Comparison of ENCODE assay signal across 15 cellular contexts in the genomic region with DNA sequence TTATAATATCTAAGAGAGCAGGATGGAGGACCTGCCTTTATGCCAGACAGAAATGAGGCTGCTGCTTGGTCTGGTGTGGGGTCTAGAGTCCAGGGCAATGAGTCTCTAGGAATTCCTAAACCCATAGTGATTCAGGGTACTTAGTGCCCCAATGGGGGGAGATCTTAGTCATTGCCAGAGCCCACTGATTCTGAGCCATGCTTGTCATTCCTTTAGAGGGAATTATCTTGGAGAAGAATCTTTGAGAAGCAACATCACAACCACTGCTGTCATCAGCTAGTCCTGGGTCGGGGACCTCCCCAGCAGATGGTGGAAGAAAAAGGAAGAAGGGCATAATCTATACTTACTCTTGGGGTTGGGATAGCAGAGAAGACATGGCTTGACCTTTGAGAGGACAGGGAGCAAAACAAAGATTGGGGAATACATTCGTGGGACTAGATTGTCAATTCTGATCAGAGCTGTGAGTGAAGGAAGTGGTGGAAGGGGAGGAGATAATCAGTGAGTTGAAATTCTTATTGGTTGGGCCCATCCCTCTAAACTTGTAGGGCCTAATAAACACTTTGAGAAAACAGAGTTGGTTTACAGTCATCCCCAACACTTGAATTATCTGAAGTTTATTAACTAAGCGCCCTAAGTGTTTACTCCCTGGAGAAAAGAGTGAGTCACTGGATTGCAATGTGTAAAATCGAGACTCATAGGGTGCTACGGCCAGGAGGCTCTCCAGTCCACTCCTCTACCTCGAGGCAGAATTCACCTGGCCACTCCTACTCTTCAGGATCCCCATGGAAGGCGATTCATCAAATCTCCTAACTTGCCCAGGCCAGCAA. TPM values are rescaled to one million over a fixed set of nuclear protein-coding genes. Genes with fewer than 3 reads are reported as not detected.
DNase-seq lines count a peak whose midpoint lies in the region; ATAC-seq and TF ChIP-seq lines count a peak whose summit lies in the region.
"Had no signal": no experiment of that assay in that cellular context is flagged by ENCODE, and none has a peak within 500 bp of the region (broad histone marks: within the 10 kb centered on the region; RNA-seq: fewer than 3 reads in every experiment).

No MANE protein-coding gene starts in this region.

- TF ChIP-seq CTCF in MCF 10A (IDR thresholded peaks at IDR 0.05; ENCODE audit: unreplicated experiment) (no peak), breast epithelium (IDR thresholded peaks at IDR 0.05) (no peak), sigmoid colon (IDR thresholded peaks at IDR 0.05) (no peak)

- DNase-seq in MCF 10A (ENCODE audit: unreplicated experiment), result peak; percentile 61
- DNase-seq in breast epithelium (ENCODE audit: low spot score in 2 of 2), result no peak
- no peak for DNase-seq in aorta
- no peak for DNase-seq in sigmoid colon
- DNase-seq: 8988T; activated CD8-positive, alpha-beta T cell treated with anti-CD3 and anti-CD28 coated beads, Interleukin-2, amount 10 ng/mL, durations not matched to agents 7 days and 5 days; activated naive CD4-positive, alpha-beta T cell treated with anti-CD3 and anti-CD28 coated beads for 36 hours; cerebellar nuclear complex; kidney; NCI-H2227 treated with DMSO at 0.1 percent for 48 hours; T-helper 9 cell had no signal

- ATAC-seq in aorta (ENCODE audit: low FRiP score), result peak; percentile 7
- ATAC-seq in GM21381 (IDR thresholded peaks at IDR 0.05; ENCODE audit: unreplicated experiment), result no peak
- ATAC-seq: activated CD8-positive, alpha-beta T cell treated with anti-CD3 and anti-CD28 coated beads, Interleukin-2, amount 10 ng/mL, durations not matched to agents 7 days and 5 days; natural killer cell treated with Interleukin-12 subunit alpha and Interleukin-12 subunit beta and Interleukin-15 and Interleukin-18, amount 100 ng/mL, for 72 hours had no signal

- no peaks in the 10 kb centered on the region for H3K27me3 ChIP-seq in breast epithelium
- H3K27me3 ChIP-seq in esophagus (ENCODE audit: control insufficient read depth in 1 of 2, insufficient read depth in 2 of 2, low read length in 2 of 2), result no peaks in the 10 kb centered on the region
- no peaks in the 10 kb centered on the region for H3K27me3 ChIP-seq in aorta (ENCODE audit: control insufficient read depth in 1 of 2, insufficient read depth in 2 of 2, low read length in 1 of 2)
- H3K27me3 ChIP-seq in sigmoid colon, result no peaks in the 10 kb centered on the region

- no peaks in the 10 kb centered on the region for H3K36me3 Mint-ChIP-seq in MCF 10A (ENCODE audit: insufficient read depth, unreplicated experiment)
- H3K36me3 Mint-ChIP-seq: natural killer cell treated with Interleukin-12 subunit alpha and Interleukin-12 subunit beta and Interleukin-15 and Interleukin-18, amount 100 ng/mL, for 72 hours had no signal

- H3K36me3 ChIP-seq in breast epithelium (no peaks in the 10 kb centered on the region), esophagus (ENCODE audit: control insufficient read depth in 2 of 2, insufficient read depth in 2 of 2, low read length in 1 of 2) (no peaks in the 10 kb centered on the region), aorta (ENCODE audit: control insufficient read depth in 1 of 2, insufficient read depth in 2 of 2, low read length in 1 of 2) (no peaks in the 10 kb centered on the region), sigmoid colon (no peaks in the 10 kb centered on the region)
- H3K36me3 ChIP-seq: thoracic aorta had no signal

- TF ChIP-seq POLR2A in breast epithelium (IDR thresholded peaks at IDR 0.05) (no peak), sigmoid colon (IDR thresholded peaks at IDR 0.05) (no peak)

- no peak overlapping the region for H3K4me3 Mint-ChIP-seq in MCF 10A (ENCODE audit: unreplicated experiment)
- H3K4me3 Mint-ChIP-seq: activated CD8-positive, alpha-beta T cell treated with anti-CD3 and anti-CD28 coated beads, Interleukin-2, amount 10 ng/mL, durations not matched to agents 7 days and 5 days; activated naive CD4-positive, alpha-beta T cell treated with anti-CD3 and anti-CD28 coated beads for 36 hours; natural killer cell treated with Interleukin-12 subunit alpha and Interleukin-12 subunit beta and Interleukin-15 and Interleukin-18, amount 100 ng/mL, for 72 hours had no signal

- H3K4me1 Mint-ChIP-seq in MCF 10A (ENCODE audit: insufficient read depth, unreplicated experiment), result peaks cover 27% of the 10 kb centered on the region

- WGBS in esophagus, 2 donors, result 45 to 48% methylated on average over 7 of the region's 7 CpGs
- 58 to 59% methylated on average over 7 of the region's 7 CpGs for WGBS in aorta, 2 donors
- WGBS in sigmoid colon, 2 donors, result 46 to 62% methylated on average over 7 of the region's 7 CpGs

- intact Hi-C loops in MCF 10A (cut with micrococcal nuclease) (no loop called here), breast epithelium (cut with DNase I; ENCODE audit: low total_unique reads) (loop anchor here (10.0 kb wide), 1 partner anchor 46 kb away; the partner anchor contains the start of gene KRT78), aorta (cut with DNase I) (no loop called here), sigmoid colon (cut with DNase I) (no loop called here)

- no TSS peak for BruUV-seq in MCF 10A (replicated peaks; lab: Mats Ljungman, UMichigan)

- H3K4me3 ChIP-seq in breast epithelium, result no peak overlapping the region
- H3K4me3 ChIP-seq in esophagus (ENCODE audit: low read depth in 1 of 2, low read length in 2 of 2), result no peak overlapping the region
- no peak overlapping the region for H3K4me3 ChIP-seq in aorta (ENCODE audit: low read length in 2 of 2)
- H3K4me3 ChIP-seq in sigmoid colon, result no peak overlapping the region
- H3K4me3 ChIP-seq: thoracic aorta had no signal

- no peaks in the 10 kb centered on the region for H3K9me3 Mint-ChIP-seq in MCF 10A (ENCODE audit: unreplicated experiment)
- H3K9me3 Mint-ChIP-seq: activated naive CD4-positive, alpha-beta T cell treated with anti-CD3 and anti-CD28 coated beads for 36 hours; natural killer cell treated with Interleukin-12 subunit alpha and Interleukin-12 subunit beta and Interleukin-15 and Interleukin-18, amount 100 ng/mL, for 72 hours had no signal

- H3K27ac ChIP-seq in breast epithelium (no peak overlapping the region), esophagus (ENCODE audit: low read depth in 2 of 2, low read length in 1 of 2) (peak overlapping the region; percentile 12 to 50), aorta (ENCODE audit: low read depth in 1 of 2, low read length in 2 of 2) (no peak overlapping the region), sigmoid colon (no peak overlapping the region)
- H3K27ac ChIP-seq: thoracic aorta had no signal

- POLR2A ChIA-PET in MCF 10A (lab: Yijun Ruan, JAX), result interaction anchor here (0.5 to 1.0 kb wide), 2 partner anchors 11 to 71 kb away, joined by 3 to 4 read pairs; no protein-coding TSS in a partner anchor

- H3K4me1 ChIP-seq in breast epithelium, result no peaks in the 10 kb centered on the region
- peaks cover 0 to 3% of the 10 kb centered on the region in 2 donors for H3K4me1 ChIP-seq in esophagus (ENCODE audit: control insufficient read depth in 2 of 2, insufficient read depth in 2 of 2, low read length in 1 of 2)
- no peaks in the 10 kb centered on the region for H3K4me1 ChIP-seq in aorta (ENCODE audit: control insufficient read depth in 1 of 2, insufficient read depth in 2 of 2, low read length in 2 of 2)
- no peaks in the 10 kb centered on the region for H3K4me1 ChIP-seq in sigmoid colon

- TF ChIP-seq EP300 in sigmoid colon (IDR thresholded peaks at IDR 0.05), result no peak

- H3K9me3 ChIP-seq in breast epithelium, result no peaks in the 10 kb centered on the region
- H3K9me3 ChIP-seq in esophagus (ENCODE audit: control insufficient read depth in 2 of 2, insufficient read depth in 1 of 2, low read depth in 1 of 2, low read length in 1 of 2), result no peaks in the 10 kb centered on the region
- H3K9me3 ChIP-seq in aorta (ENCODE audit: control insufficient read depth, low read length), result no peaks in the 10 kb centered on the region
- H3K9me3 ChIP-seq in sigmoid colon, result no peaks in the 10 kb centered on the region
- H3K9me3 ChIP-seq: thoracic aorta had no signal

- H3K27me3 Mint-ChIP-seq in MCF 10A (ENCODE audit: insufficient read depth, unreplicated experiment), result peaks cover 13% of the 10 kb centered on the region

- peak overlapping the region; percentile 7 for H3K27ac Mint-ChIP-seq in MCF 10A (ENCODE audit: low read depth, unreplicated experiment)
- H3K27ac Mint-ChIP-seq: activated CD8-positive, alpha-beta T cell treated with anti-CD3 and anti-CD28 coated beads, Interleukin-2, amount 10 ng/mL, durations not matched to agents 7 days and 5 days; activated naive CD4-positive, alpha-beta T cell treated with anti-CD3 and anti-CD28 coated beads for 36 hours; natural killer cell treated with Interleukin-12 subunit alpha and Interleukin-12 subunit beta and Interleukin-15 and Interleukin-18, amount 100 ng/mL, for 72 hours had no signal

- CTCF ChIA-PET in MCF 10A (lab: Yijun Ruan, JAX), result no interaction called here

RNA-seq across cellular contexts. Expression of gene KRT3, which starts 3.0 kb away (rescaled TPM):
- total RNA-seq in MCF 10A (2022) (not detected in 2 replicates), breast epithelium (not detected), aorta (not detected), sigmoid colon (not detected)
- polyA plus RNA-seq in esophagus (1 to 10 TPM; 1.9 to 2.4 TPM), aorta (not detected), sigmoid colon (not detected)
- total RNA-seq: activated CD8-positive, alpha-beta T cell treated with anti-CD3 and anti-CD28 coated beads, Interleukin-2, amount 10 ng/mL, durations not matched to agents 7 days and 5 days; activated naive CD4-positive, alpha-beta T cell treated with anti-CD3 and anti-CD28 coated beads for 36 hours; kidney; natural killer cell treated with Interleukin-12 subunit alpha and Interleukin-12 subunit beta and Interleukin-15 and Interleukin-18, amount 100 ng/mL, for 72 hours; thoracic aorta had no signal

RNA-seq across cellular contexts. Expression of gene KRT4, which starts 15.0 kb away (rescaled TPM):
- total RNA-seq in MCF 10A (2022) (not detected in 2 replicates), breast epithelium (under 1 TPM in 1 of 3 donors, not detected in 2; 0.33 TPM), aorta (not detected), sigmoid colon (not detected)
- polyA plus RNA-seq in esophagus (over 10,000 TPM in 1 of 2 donors, 1,000 to 10,000 TPM in 1; 8,130 to 17,509 TPM), aorta (1 to 10 TPM; 3.9 to 4.6 TPM), sigmoid colon (10 to 100 TPM in 1 of 3 donors, under 1 TPM in 1, not detected in 1; 0.86 to 18.6 TPM)
- total RNA-seq: activated CD8-positive, alpha-beta T cell treated with anti-CD3 and anti-CD28 coated beads, Interleukin-2, amount 10 ng/mL, durations not matched to agents 7 days and 5 days; activated naive CD4-positive, alpha-beta T cell treated with anti-CD3 and anti-CD28 coated beads for 36 hours; kidney; natural killer cell treated with Interleukin-12 subunit alpha and Interleukin-12 subunit beta and Interleukin-15 and Interleukin-18, amount 100 ng/mL, for 72 hours; thoracic aorta had no signal

RNA-seq across cellular contexts. Expression of gene KRT76, which starts 21.7 kb away (rescaled TPM):
- not detected in 2 replicates for total RNA-seq in MCF 10A (2022)
- total RNA-seq in breast epithelium, result not detected
- under 1 TPM in 1 of 2 donors, not detected in 1; 0.05 TPM for polyA plus RNA-seq in esophagus
- not detected for total RNA-seq in aorta
- not detected for polyA plus RNA-seq in aorta
- not detected for total RNA-seq in sigmoid colon
- polyA plus RNA-seq in sigmoid colon, result not detected
- total RNA-seq: activated CD8-positive, alpha-beta T cell treated with anti-CD3 and anti-CD28 coated beads, Interleukin-2, amount 10 ng/mL, durations not matched to agents 7 days and 5 days; activated naive CD4-positive, alpha-beta T cell treated with anti-CD3 and anti-CD28 coated beads for 36 hours; kidney; natural killer cell treated with Interleukin-12 subunit alpha and Interleukin-12 subunit beta and Interleukin-15 and Interleukin-18, amount 100 ng/mL, for 72 hours; thoracic aorta had no signal

RNA-seq across cellular contexts. Expression of gene KRT79, which starts 35.2 kb away (rescaled TPM):
- total RNA-seq in MCF 10A (2022), result not detected in 2 replicates
- total RNA-seq in breast epithelium, result 1 to 10 TPM in 1 of 3 donors, under 1 TPM in 1, not detected in 1; 0.48 to 1.3 TPM
- 1 to 10 TPM in 1 of 2 donors, under 1 TPM in 1; 0.75 to 1.8 TPM for polyA plus RNA-seq in esophagus
- total RNA-seq in aorta, result not detected
- not detected for polyA plus RNA-seq in aorta
- total RNA-seq in sigmoid colon, result not detected
- under 1 TPM in 1 of 3 donors, not detected in 2; 0.16 TPM for polyA plus RNA-seq in sigmoid colon
- total RNA-seq: activated CD8-positive, alpha-beta T cell treated with anti-CD3 and anti-CD28 coated beads, Interleukin-2, amount 10 ng/mL, durations not matched to agents 7 days and 5 days; activated naive CD4-positive, alpha-beta T cell treated with anti-CD3 and anti-CD28 coated beads for 36 hours; kidney; natural killer cell treated with Interleukin-12 subunit alpha and Interleukin-12 subunit beta and Interleukin-15 and Interleukin-18, amount 100 ng/mL, for 72 hours; thoracic aorta had no signal

RNA-seq across cellular contexts. Expression of gene KRT78, which starts 49.9 kb away (rescaled TPM):
- total RNA-seq in MCF 10A (2022) (not detected in 2 replicates), breast epithelium (1 to 10 TPM in 1 of 3 donors, not detected in 2; 2.0 TPM), aorta (not detected), sigmoid colon (not detected)
- polyA plus RNA-seq in esophagus (1,000 to 10,000 TPM in 1 of 2 donors, 100 to 1,000 TPM in 1; 633 to 1,998 TPM), aorta (1 to 10 TPM in 1 of 2 donors, under 1 TPM in 1; 0.10 to 2.0 TPM), sigmoid colon (1 to 10 TPM in 1 of 3 donors, under 1 TPM in 1, not detected in 1; 0.20 to 5.4 TPM)
- total RNA-seq: activated CD8-positive, alpha-beta T cell treated with anti-CD3 and anti-CD28 coated beads, Interleukin-2, amount 10 ng/mL, durations not matched to agents 7 days and 5 days; activated naive CD4-positive, alpha-beta T cell treated with anti-CD3 and anti-CD28 coated beads for 36 hours; kidney; natural killer cell treated with Interleukin-12 subunit alpha and Interleukin-12 subunit beta and Interleukin-15 and Interleukin-18, amount 100 ng/mL, for 72 hours; thoracic aorta had no signal

Comparison
In these comparisons a context has a peak if more than half of its experiments do, and no peak if none do; other contexts are left out.
1. H3K27ac ChIP-seq: peak in esophagus (2 of 2); none in breast epithelium (0 of 2), aorta (0 of 2) and sigmoid colon (0 of 4).